Comparison of ENCODE assay signal across 8 cellular contexts in genomic region chr7:135661311-135662122, GRCh38. TPM values are rescaled to one million over a fixed set of nuclear protein-coding genes. Genes with fewer than 3 reads are reported as not detected.
DNase-seq lines count a peak whose midpoint lies in the region; ATAC-seq, FAIRE-seq and TF ChIP-seq lines count a peak whose summit lies in the region.

No MANE protein-coding gene starts in this region.

- H3K27me3 Mint-ChIP-seq in osteocyte (ENCODE audit: unreplicated experiment): no peaks in the 10 kb centered on the region

- H3K4me3 Mint-ChIP-seq in osteocyte (ENCODE audit: unreplicated experiment): peak overlapping the region; percentile 97

- no peaks in the 10 kb centered on the region for H3K36me3 Mint-ChIP-seq in osteocyte (ENCODE audit: unreplicated experiment)

- H3F3A ChIP-seq in DOHH2 (ENCODE audit: control insufficient read depth, insufficient read depth): no peaks in the 10 kb centered on the region

- peaks cover 31% of the 10 kb centered on the region for H3K4me1 Mint-ChIP-seq in osteocyte (ENCODE audit: unreplicated experiment)

- H3K27ac ChIP-seq in DOHH2 (ENCODE audit: low read depth, low read length) (no peak overlapping the region), SK-N-MC (0 out of 2 replicates have a peak overlapping the region, but pooled peaks have one; percentile 23)

- no peaks in the 10 kb centered on the region for H3K9me3 ChIP-seq in DOHH2 (ENCODE audit: control insufficient read depth, insufficient read depth, low read length)
- H3K9me3 ChIP-seq in SK-N-MC (ENCODE audit: low read depth, low read length): no peaks in the 10 kb centered on the region

- no peaks in the 10 kb centered on the region for H4K20me1 ChIP-seq in DOHH2 (ENCODE audit: control insufficient read depth, insufficient read depth, low read depth, low read length)

- no peak for FAIRE-seq in GM12891 (lab: Jason Lieb, UNC)

- H3K4me1 ChIP-seq in DOHH2 (ENCODE audit: control insufficient read depth, low read length): peaks cover 16% of the 10 kb centered on the region

- TF ChIP-seq POLR2A in GM12891 (IDR thresholded peaks at IDR 0.05; ENCODE audit: low read depth, low read length): no peak

- peak overlapping the region; percentile 68 for H3K4me2 ChIP-seq in DOHH2 (ENCODE audit: low read length)

- H3K9ac ChIP-seq in SK-N-MC (ENCODE audit: insufficient read length): peak overlapping the region; percentile 71

- no peaks in the 10 kb centered on the region for H3K27me3 ChIP-seq in DOHH2 (ENCODE audit: control insufficient read depth, low read length)

- H3K36me3 ChIP-seq in DOHH2 (ENCODE audit: control insufficient read depth, low read length): peaks cover 4% of the 10 kb centered on the region; the same call in 1 of the 2 replicates
- peaks cover 14% of the 10 kb centered on the region for H3K36me3 ChIP-seq in SK-N-MC (ENCODE audit: insufficient read depth, low read length)

- TF ChIP-seq CTCF in DOHH2 (IDR thresholded peaks at IDR 0.05; ENCODE audit: low read depth, low read length, poor library complexity, severe bottlenecking) (no peak), osteocyte (IDR thresholded peaks at IDR 0.05) (no peak)

- no peak for DNase-seq in SK-N-MC (ENCODE audit: low read depth, low spot score)
- no peak for DNase-seq in osteocyte (ENCODE audit: extremely low spot score, unreplicated experiment)
- DNase-seq in GM12891 (ENCODE audit: insufficient read length, low spot score): no peak
- no peak for DNase-seq in COLO829 (ENCODE audit: low spot score)
- no peak for DNase-seq in DMS79 treated with DMSO at 0.1 percent for 48 hours (lab: John Stamatoyannopoulos, UW)

- peaks cover 38% of the 10 kb centered on the region for H3K79me2 ChIP-seq in DOHH2 (ENCODE audit: control insufficient read depth, low read length)

- H3K4me3 ChIP-seq in DOHH2 (ENCODE audit: low read length) (peak overlapping the region; percentile 84), SK-N-MC (peak overlapping the region; percentile 100)

- no peaks in the 10 kb centered on the region for H3K9me3 Mint-ChIP-seq in osteocyte (ENCODE audit: unreplicated experiment)

- no peaks in the 10 kb centered on the region for H3K9me2 ChIP-seq in DOHH2 (replicated peaks; ENCODE audit: control insufficient read depth, low read length)

- ATAC-seq in HG02885 (IDR thresholded peaks at IDR 0.05; ENCODE audit: poor library complexity, unreplicated experiment): peak; percentile 1
- ATAC-seq in esophagus mucosa: peak; percentile 67

- H3K27ac Mint-ChIP-seq in osteocyte (ENCODE audit: unreplicated experiment): peak overlapping the region; percentile 96

TF ChIP-seq in GM12891, 5 proteins besides CTCF, POLR2A, EP300 and RAD21:
- TF ChIP-seq TAF1 (IDR thresholded peaks at IDR 0.05; ENCODE audit: low read depth, low read length) (no peak), SPI1 (IDR thresholded peaks at IDR 0.05; ENCODE audit: low read depth, low read length) (no peak), POLR2AphosphoS5 (IDR thresholded peaks at IDR 0.05; ENCODE audit: low read depth, low read length) (no peak), POU2F2 (IDR thresholded peaks at IDR 0.05; ENCODE audit: low read depth, low read length) (no peak), PAX5 (IDR thresholded peaks at IDR 0.05; ENCODE audit: insufficient read depth, low read length, severe bottlenecking) (no peak)

RNA-seq across cellular contexts. Expression of gene STMP1, which starts 0.8 kb away (rescaled TPM):
- total RNA-seq in esophagus mucosa: 45.4 TPM
- total RNA-seq in osteocyte: 45.2 and 45.4 TPM in 2 replicates
- polyA plus RNA-seq in GM12891 (2012; ENCODE audit: low read depth, missing spikeins): 20.8 TPM
